Comparison of ENCODE assay signal across 2 cellular contexts in the genomic region with DNA sequence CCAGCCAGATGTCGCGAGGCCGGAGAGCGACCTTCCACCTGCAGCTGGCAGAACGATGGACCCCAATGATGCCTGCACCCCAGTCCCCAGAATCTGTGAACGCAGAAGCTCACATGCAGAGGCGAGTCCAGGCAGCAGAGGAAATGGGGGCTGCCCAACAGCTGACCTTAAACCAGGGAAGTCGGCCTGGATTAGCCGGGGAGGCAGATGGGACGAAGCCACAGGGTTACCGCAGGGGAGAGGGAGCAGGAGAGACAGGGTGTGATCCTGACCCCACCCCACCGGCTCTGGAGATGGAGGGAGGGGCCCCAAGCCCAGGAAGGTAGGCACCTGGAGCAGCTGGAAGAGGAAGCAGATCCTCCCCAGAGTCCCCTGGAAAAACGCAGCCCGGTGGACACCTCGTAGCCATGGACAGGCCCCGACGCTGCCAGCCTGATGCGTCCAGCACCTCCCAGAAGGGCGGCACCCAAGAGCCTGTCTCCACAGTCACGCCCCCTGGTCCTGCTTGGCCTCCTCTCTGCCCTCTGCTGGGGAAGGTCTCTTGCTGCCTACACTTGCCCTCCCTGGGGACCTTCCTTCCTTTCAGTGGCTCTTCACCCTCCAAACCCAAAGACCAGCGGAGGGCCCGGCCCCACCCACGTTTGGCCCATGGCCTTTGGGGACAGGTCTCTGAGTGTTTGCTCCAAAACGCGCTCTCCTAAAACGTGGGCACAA.
TF ChIP-seq lines count a peak whose summit lies in the region.

No MANE protein-coding gene starts in this region.

TF ChIP-seq in HEK293, 187 proteins besides CTCF, POLR2A, EP300 and RAD21:
- peak; percentile 59; the same call in 1 of the 2 replicates for TF ChIP-seq KLF9 (tag by site-specific recombination; IDR thresholded peaks at IDR 0.05; ENCODE audit: low read depth)
- TF ChIP-seq KLF1 (tag by site-specific recombination; IDR thresholded peaks at IDR 0.05), result peak; percentile 29; the same call in 1 of the 2 replicates
- no peak for TF ChIP-seq ZBTB20 (tag by site-specific recombination; IDR thresholded peaks at IDR 0.05)
- TF ChIP-seq, protein P1, sequence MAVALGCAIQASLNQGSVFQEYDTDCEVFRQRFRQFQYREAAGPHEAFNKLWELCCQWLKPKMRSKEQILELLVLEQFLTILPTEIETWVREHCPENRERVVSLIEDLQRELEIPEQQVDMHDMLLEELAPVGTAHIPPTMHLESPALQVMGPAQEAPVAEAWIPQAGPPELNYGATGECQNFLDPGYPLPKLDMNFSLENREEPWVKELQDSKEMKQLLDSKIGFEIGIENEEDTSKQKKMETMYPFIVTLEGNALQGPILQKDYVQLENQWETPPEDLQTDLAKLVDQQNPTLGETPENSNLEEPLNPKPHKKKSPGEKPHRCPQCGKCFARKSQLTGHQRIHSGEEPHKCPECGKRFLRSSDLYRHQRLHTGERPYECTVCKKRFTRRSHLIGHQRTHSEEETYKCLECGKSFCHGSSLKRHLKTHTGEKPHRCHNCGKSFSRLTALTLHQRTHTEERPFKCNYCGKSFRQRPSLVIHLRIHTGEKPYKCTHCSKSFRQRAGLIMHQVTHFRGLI (tag by site-specific recombination; IDR thresholded peaks at IDR 0.05), result no peak
- TF ChIP-seq ZNF658 (tag by site-specific recombination; IDR thresholded peaks at IDR 0.05), result no peak
- TF ChIP-seq, protein P2, sequence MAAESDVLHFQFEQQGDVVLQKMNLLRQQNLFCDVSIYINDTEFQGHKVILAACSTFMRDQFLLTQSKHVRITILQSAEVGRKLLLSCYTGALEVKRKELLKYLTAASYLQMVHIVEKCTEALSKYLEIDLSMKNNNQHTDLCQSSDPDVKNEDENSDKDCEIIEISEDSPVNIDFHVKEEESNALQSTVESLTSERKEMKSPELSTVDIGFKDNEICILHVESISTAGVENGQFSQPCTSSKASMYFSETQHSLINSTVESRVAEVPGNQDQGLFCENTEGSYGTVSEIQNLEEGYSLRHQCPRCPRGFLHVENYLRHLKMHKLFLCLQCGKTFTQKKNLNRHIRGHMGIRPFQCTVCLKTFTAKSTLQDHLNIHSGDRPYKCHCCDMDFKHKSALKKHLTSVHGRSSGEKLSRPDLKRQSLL (tag by site-specific recombination; IDR thresholded peaks at IDR 0.05), result no peak
- TF ChIP-seq, protein P3, sequence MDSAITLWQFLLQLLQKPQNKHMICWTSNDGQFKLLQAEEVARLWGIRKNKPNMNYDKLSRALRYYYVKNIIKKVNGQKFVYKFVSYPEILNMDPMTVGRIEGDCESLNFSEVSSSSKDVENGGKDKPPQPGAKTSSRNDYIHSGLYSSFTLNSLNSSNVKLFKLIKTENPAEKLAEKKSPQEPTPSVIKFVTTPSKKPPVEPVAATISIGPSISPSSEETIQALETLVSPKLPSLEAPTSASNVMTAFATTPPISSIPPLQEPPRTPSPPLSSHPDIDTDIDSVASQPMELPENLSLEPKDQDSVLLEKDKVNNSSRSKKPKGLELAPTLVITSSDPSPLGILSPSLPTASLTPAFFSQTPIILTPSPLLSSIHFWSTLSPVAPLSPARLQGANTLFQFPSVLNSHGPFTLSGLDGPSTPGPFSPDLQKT (IDR thresholded peaks at IDR 0.05; ENCODE audit: borderline replicate concordance, low read depth, low read length), result no peak
- no peak for TF ChIP-seq ZNF670 (tag by site-specific recombination; IDR thresholded peaks at IDR 0.05; ENCODE audit: low read depth)
- TF ChIP-seq ZNF248 (tag by site-specific recombination; IDR thresholded peaks at IDR 0.05), result no peak
- TF ChIP-seq ZNF155 (tag by site-specific recombination; IDR thresholded peaks at IDR 0.05), result no peak
- no peak for TF ChIP-seq ZNF48 (tag by site-specific recombination; IDR thresholded peaks at IDR 0.05)
- TF ChIP-seq, protein P4, sequence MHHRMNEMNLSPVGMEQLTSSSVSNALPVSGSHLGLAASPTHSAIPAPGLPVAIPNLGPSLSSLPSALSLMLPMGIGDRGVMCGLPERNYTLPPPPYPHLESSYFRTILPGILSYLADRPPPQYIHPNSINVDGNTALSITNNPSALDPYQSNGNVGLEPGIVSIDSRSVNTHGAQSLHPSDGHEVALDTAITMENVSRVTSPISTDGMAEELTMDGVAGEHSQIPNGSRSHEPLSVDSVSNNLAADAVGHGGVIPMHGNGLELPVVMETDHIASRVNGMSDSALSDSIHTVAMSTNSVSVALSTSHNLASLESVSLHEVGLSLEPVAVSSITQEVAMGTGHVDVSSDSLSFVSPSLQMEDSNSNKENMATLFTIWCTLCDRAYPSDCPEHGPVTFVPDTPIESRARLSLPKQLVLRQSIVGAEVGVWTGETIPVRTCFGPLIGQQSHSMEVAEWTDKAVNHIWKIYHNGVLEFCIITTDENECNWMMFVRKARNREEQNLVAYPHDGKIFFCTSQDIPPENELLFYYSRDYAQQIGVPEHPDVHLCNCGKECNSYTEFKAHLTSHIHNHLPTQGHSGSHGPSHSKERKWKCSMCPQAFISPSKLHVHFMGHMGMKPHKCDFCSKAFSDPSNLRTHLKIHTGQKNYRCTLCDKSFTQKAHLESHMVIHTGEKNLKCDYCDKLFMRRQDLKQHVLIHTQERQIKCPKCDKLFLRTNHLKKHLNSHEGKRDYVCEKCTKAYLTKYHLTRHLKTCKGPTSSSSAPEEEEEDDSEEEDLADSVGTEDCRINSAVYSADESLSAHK (tag by site-specific recombination; IDR thresholded peaks at IDR 0.05), result no peak
- no peak for TF ChIP-seq ZNF701 (tag by site-specific recombination; IDR thresholded peaks at IDR 0.05)
- 0 out of 2 replicates have a peak, but pooled peaks have one; percentile 10 for TF ChIP-seq GLIS2 (tag by site-specific recombination; IDR thresholded peaks at IDR 0.05)
- TF ChIP-seq SP2 (tag by site-specific recombination; IDR thresholded peaks at IDR 0.05), result 0 out of 2 replicates have a peak, but pooled peaks have one; percentile 10

TF ChIP-seq in H1, 55 proteins besides CTCF, POLR2A, EP300 and RAD21 (continues in another document):
- no peak for TF ChIP-seq EZH2 (IDR thresholded peaks at IDR 0.05; ENCODE audit: low read depth, low read length, severe bottlenecking)
- no peak; the same call in 1 of the 2 replicates for TF ChIP-seq POLR2AphosphoS5 (IDR thresholded peaks at IDR 0.05; ENCODE audit: low read depth, low read length)
- TF ChIP-seq KDM4A (IDR thresholded peaks at IDR 0.05; ENCODE audit: low read depth, low read length, severe bottlenecking), result no peak
- TF ChIP-seq PHF8 (conservative IDR thresholded peaks at IDR 0.05; ENCODE audit: low read depth, low read length), result no peak
- TF ChIP-seq FOSL1 (IDR thresholded peaks at IDR 0.05; ENCODE audit: insufficient read depth, low read depth, low read length), result 0 out of 2 replicates have a peak, but pooled peaks have one; percentile 51
- no peak for TF ChIP-seq RXRA (IDR thresholded peaks at IDR 0.05; ENCODE audit: insufficient read depth, low read depth, low read length)
- no peak for TF ChIP-seq ASH2L (IDR thresholded peaks at IDR 0.05; ENCODE audit: low read length)
- TF ChIP-seq GTF2F1 (IDR thresholded peaks at IDR 0.05; ENCODE audit: borderline replicate concordance, low read depth, low read length), result no peak
- TF ChIP-seq CHD1 (IDR thresholded peaks at IDR 0.05; ENCODE audit: low read depth, low read length), result no peak
- TF ChIP-seq CBX5 (IDR thresholded peaks at IDR 0.05; ENCODE audit: low read depth, low read length), result no peak
- no peak for TF ChIP-seq SP2 (IDR thresholded peaks at IDR 0.05; ENCODE audit: low read length)
- TF ChIP-seq SIN3A (conservative IDR thresholded peaks at IDR 0.05 in 1 of 2, IDR thresholded peaks at IDR 0.05 in 1 of 2; ENCODE audit: low read depth in 1 of 2, low read length in 2 of 2), result 0 out of 4 replicates have a peak, but pooled peaks of 1 of the 2 experiments have one; percentile 41
- TF ChIP-seq JUND (IDR thresholded peaks at IDR 0.05; ENCODE audit: low read length), result 0 out of 2 replicates have a peak, but pooled peaks have one; percentile 38
- no peak for TF ChIP-seq NRF1 (IDR thresholded peaks at IDR 0.05; ENCODE audit: low read depth, low read length)
- no peak for TF ChIP-seq SRF (IDR thresholded peaks at IDR 0.05; ENCODE audit: low read depth, low read length)
- TF ChIP-seq SIRT6 (IDR thresholded peaks at IDR 0.05; ENCODE audit: low read length), result no peak
- no peak for TF ChIP-seq ZNF274 (IDR thresholded peaks at IDR 0.05; ENCODE audit: borderline replicate concordance, extremely low read depth, low read length)
- TF ChIP-seq CREB1 (IDR thresholded peaks at IDR 0.05), result peak; percentile 50; the same call in 1 of the 2 replicates
- TF ChIP-seq YY1 (IDR thresholded peaks at IDR 0.05; ENCODE audit: low read depth, low read length), result no peak
- TF ChIP-seq NANOG (IDR thresholded peaks at IDR 0.05; ENCODE audit: insufficient read depth, low read depth, low read length, poor library complexity, severe bottlenecking), result no peak
- TF ChIP-seq TCF12 (IDR thresholded peaks at IDR 0.05; ENCODE audit: low read depth, low read length), result no peak
- TF ChIP-seq, protein P5, sequence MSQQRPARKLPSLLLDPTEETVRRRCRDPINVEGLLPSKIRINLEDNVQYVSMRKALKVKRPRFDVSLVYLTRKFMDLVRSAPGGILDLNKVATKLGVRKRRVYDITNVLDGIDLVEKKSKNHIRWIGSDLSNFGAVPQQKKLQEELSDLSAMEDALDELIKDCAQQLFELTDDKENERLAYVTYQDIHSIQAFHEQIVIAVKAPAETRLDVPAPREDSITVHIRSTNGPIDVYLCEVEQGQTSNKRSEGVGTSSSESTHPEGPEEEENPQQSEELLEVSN (IDR thresholded peaks at IDR 0.05), result no peak
- no peak for TF ChIP-seq BACH1 (IDR thresholded peaks at IDR 0.05; ENCODE audit: low read length)
- no peak for TF ChIP-seq TBP (IDR thresholded peaks at IDR 0.05; ENCODE audit: low read depth, low read length)
- TF ChIP-seq TAF1 (IDR thresholded peaks at IDR 0.05; ENCODE audit: low read depth, low read length), result no peak
- TF ChIP-seq CEBPB (IDR thresholded peaks at IDR 0.05; ENCODE audit: low read depth, low read length), result no peak
- no peak for TF ChIP-seq BRCA1 (IDR thresholded peaks at IDR 0.05; ENCODE audit: low read depth, low read length)
- no peak for TF ChIP-seq CBX8 (IDR thresholded peaks at IDR 0.05; ENCODE audit: borderline replicate concordance, low read depth, low read length)
- TF ChIP-seq SP4 (IDR thresholded peaks at IDR 0.05; ENCODE audit: low read length), result 0 out of 2 replicates have a peak, but pooled peaks have one; percentile 76
- no peak for TF ChIP-seq TAF7 (optimal IDR thresholded peaks at IDR 0.05; ENCODE audit: borderline replicate concordance, low read depth, low read length)
- TF ChIP-seq RNF2 (IDR thresholded peaks at IDR 0.05; ENCODE audit: borderline replicate concordance, low read depth, low read length, missing control alignments, poor library complexity, severe bottlenecking), result no peak
- no peak for TF ChIP-seq KDM1A (IDR thresholded peaks at IDR 0.05; ENCODE audit: borderline replicate concordance, low read length)
- TF ChIP-seq KDM5A (IDR thresholded peaks at IDR 0.05; ENCODE audit: low read length), result no peak
- TF ChIP-seq SIX5 (IDR thresholded peaks at IDR 0.05; ENCODE audit: low read depth, low read length), result no peak
- no peak for TF ChIP-seq BCL11A (IDR thresholded peaks at IDR 0.05; ENCODE audit: low read depth in 2 of 2, low read length in 2 of 2)
- no peak for TF ChIP-seq CTBP2 (IDR thresholded peaks at IDR 0.05; ENCODE audit: borderline replicate concordance, insufficient read depth, insufficient read length, low read length)
